8 cellular contexts compared by ENCODE assay signal in the genomic region with DNA sequence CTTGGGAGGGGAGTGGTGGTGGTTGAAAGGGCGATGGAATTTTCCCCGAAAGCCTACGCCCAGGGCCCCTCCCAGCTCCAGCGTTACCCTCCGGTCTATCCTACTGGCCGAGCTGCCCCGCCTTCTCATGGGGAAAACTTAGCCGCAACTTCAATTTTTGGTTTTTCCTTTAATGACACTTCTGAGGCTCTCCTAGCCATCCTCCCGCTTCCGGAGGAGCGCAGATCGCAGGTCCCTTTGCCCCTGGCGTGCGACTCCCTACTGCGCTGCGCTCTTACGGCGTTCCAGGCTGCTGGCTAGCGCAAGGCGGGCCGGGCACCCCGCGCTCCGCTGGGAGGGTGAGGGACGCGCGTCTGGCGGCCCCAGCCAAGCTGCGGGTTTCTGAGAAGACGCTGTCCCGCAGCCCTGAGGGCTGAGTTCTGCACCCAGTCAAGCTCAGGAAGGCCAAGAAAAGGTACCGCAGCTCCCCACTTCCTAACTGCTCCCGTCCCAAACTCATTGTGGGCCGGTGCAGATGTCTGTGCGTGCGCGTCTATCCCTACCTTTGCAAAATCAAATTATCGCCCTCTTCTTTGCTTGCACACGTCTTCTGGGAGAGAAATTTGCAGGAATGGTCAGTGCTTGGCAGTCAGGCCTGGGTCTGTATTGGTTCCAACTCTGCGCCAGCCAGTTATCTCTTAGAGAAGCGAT. TPM values are rescaled to one million over a fixed set of nuclear protein-coding genes. Genes with fewer than 3 reads are reported as not detected.
DNase-seq lines count a peak whose midpoint lies in the region; ATAC-seq and TF ChIP-seq lines count a peak whose summit lies in the region.

No MANE protein-coding gene starts in this region.

- no peaks in the 10 kb centered on the region for H3K27me3 ChIP-seq in HCT116 (ENCODE audit: insufficient read depth, low read length)
- H3K27me3 ChIP-seq in parathyroid adenoma (ENCODE audit: control insufficient read depth, insufficient read depth, low read length): no peaks in the 10 kb centered on the region

- H3K9ac ChIP-seq in HCT116 (ENCODE audit: low read length) (peak overlapping the region; percentile 59), parathyroid adenoma (no peak overlapping the region)

- POLR2A ChIA-PET in HCT116 (lab: Charles Lee): no interaction called here

- H3K4me1 ChIP-seq in HCT116 (ENCODE audit: control insufficient read depth in 1 of 2, insufficient read depth in 2 of 2, low read length in 2 of 2): peaks cover 5 to 14% of the 10 kb centered on the region in 2 experiments; a peak in 3 of 4 replicates
- no peaks in the 10 kb centered on the region for H3K4me1 ChIP-seq in parathyroid adenoma

- H4K20me1 ChIP-seq in HCT116 (ENCODE audit: insufficient read depth): no peaks in the 10 kb centered on the region

- TF ChIP-seq POLR2A in HCT116 (IDR thresholded peaks at IDR 0.05; ENCODE audit: borderline replicate concordance, extremely low read depth, insufficient read depth, insufficient read length): no peak

- TF ChIP-seq RAD21 in HCT116 (IDR thresholded peaks at IDR 0.05; ENCODE audit: low read depth): no peak

- intact Hi-C loops in HCT116 (cut with micrococcal nuclease): loop anchor here (10.0 kb wide), 1 partner anchor 282 kb away; no protein-coding TSS in a partner anchor
- intact Hi-C loops in Right ventricle myocardium superior (cut with DNase I): no loop called here

- CTCF ChIA-PET in HCT116 (lab: Charles Lee): interaction anchor here (1.3 to 1.5 kb wide), 2 partner anchors 17 to 291 kb away, joined by 5 to 9 read pairs; no protein-coding TSS in a partner anchor

- no peaks in the 10 kb centered on the region for H3K9me3 ChIP-seq in HCT116 (ENCODE audit: control insufficient read depth in 1 of 2, insufficient read depth in 1 of 2, low read depth in 1 of 2, low read length in 2 of 2)
- H3K9me3 ChIP-seq in parathyroid adenoma (ENCODE audit: control insufficient read depth, low read length): no peaks in the 10 kb centered on the region

- H3K36me3 ChIP-seq in HCT116 (ENCODE audit: control insufficient read depth in 1 of 2, insufficient read depth in 2 of 2, low read length in 2 of 2): no peaks in the 10 kb centered on the region
- no peaks in the 10 kb centered on the region for H3K36me3 ChIP-seq in parathyroid adenoma (ENCODE audit: control insufficient read depth, insufficient read depth, low read length)

- H3K9me2 ChIP-seq in HCT116 (ENCODE audit: insufficient read depth): no peaks in the 10 kb centered on the region

- peak overlapping the region; percentile 66 to 84 for H3K4me3 ChIP-seq in HCT116 (replicated peaks in 1 of 2; ENCODE audit: low read depth in 1 of 2, low read length in 2 of 2)
- H3K4me3 ChIP-seq in parathyroid adenoma (ENCODE audit: low read depth, low read length): peak overlapping the region; percentile 87

- DNase-seq in activated naive CD4-positive, alpha-beta T cell treated with Interleukin-2 at 50 U/mL for 16 hours: peak; percentile 32
- no peak for DNase-seq in activated naive CD4-positive, alpha-beta T cell (lab: John Stamatoyannopoulos, UW)
- DNase-seq in HCT116 (ENCODE audit: low read depth, low spot score): peak; percentile 18
- peak; percentile 29 to 42 for DNase-seq in Kasumi-1 (lab: John Stamatoyannopoulos, UW)
- peak; percentile 6 for DNase-seq in activated effector memory CD4-positive, alpha-beta T cell treated with Interleukin-2 at 50 U/mL for 16 hours
- DNase-seq in Right ventricle myocardium superior: peak; percentile 62
- DNase-seq in ureter (ENCODE audit: low spot score): no peak

- peak overlapping the region; percentile 95 for H3K4me2 ChIP-seq in HCT116 (ENCODE audit: low read length)
- H3K4me2 ChIP-seq in parathyroid adenoma (ENCODE audit: low read length): peak overlapping the region; percentile 94

- TF ChIP-seq CTCF in HCT116 (IDR thresholded peaks at IDR 0.05 in 2 of 3, conservative IDR thresholded peaks at IDR 0.05 in 1 of 3; ENCODE audit: borderline replicate concordance in 1 of 3, insufficient read depth in 1 of 3, low read depth in 2 of 3, low read length in 2 of 3) (no peak), parathyroid adenoma (IDR thresholded peaks at IDR 0.05) (no peak)

- RAD21 ChIA-PET in HCT116 (lab: Charles Lee; ENCODE audit: low non-redundant PET in 1 of 2, low total read pairs in 2 of 2, uncharacterized antibody in 2 of 2, unreplicated experiment in 2 of 2): interaction anchor here in 1 of 2 experiments (0.5 to 0.6 kb wide), 2 partner anchors 13 to 44 kb away, joined by 3 read pairs; no protein-coding TSS in a partner anchor

- no peaks in the 10 kb centered on the region for H3K79me2 ChIP-seq in HCT116 (ENCODE audit: insufficient read depth, low read length)
- H3K79me2 ChIP-seq in parathyroid adenoma: no peaks in the 10 kb centered on the region

- ATAC-seq in HCT116: peak; percentile 80
- peak; percentile 92 for ATAC-seq in Right ventricle myocardium superior (ENCODE audit: poor library complexity)

- BruUV-seq in HCT116 (replicated peaks; lab: Mats Ljungman, UMichigan): TSS peak; percentile 57

- H3K27ac ChIP-seq in HCT116 (ENCODE audit: low read depth, low read length) (peak overlapping the region; percentile 60), parathyroid adenoma (peak overlapping the region; percentile 4)

- peak overlapping the region; percentile 94 for H2AFZ ChIP-seq in HCT116 (ENCODE audit: low read depth, low read length, poor library complexity, severe bottlenecking)
- peak overlapping the region; percentile 78 for H2AFZ ChIP-seq in parathyroid adenoma

TF ChIP-seq in HCT116, 20 proteins besides CTCF, POLR2A, EP300 and RAD21:
- TF ChIP-seq, protein P1, sequence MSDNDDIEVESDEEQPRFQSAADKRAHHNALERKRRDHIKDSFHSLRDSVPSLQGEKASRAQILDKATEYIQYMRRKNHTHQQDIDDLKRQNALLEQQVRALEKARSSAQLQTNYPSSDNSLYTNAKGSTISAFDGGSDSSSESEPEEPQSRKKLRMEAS (IDR thresholded peaks at IDR 0.05): 0 out of 2 replicates have a peak, but pooled peaks have one; percentile 7
- TF ChIP-seq, protein P2, sequence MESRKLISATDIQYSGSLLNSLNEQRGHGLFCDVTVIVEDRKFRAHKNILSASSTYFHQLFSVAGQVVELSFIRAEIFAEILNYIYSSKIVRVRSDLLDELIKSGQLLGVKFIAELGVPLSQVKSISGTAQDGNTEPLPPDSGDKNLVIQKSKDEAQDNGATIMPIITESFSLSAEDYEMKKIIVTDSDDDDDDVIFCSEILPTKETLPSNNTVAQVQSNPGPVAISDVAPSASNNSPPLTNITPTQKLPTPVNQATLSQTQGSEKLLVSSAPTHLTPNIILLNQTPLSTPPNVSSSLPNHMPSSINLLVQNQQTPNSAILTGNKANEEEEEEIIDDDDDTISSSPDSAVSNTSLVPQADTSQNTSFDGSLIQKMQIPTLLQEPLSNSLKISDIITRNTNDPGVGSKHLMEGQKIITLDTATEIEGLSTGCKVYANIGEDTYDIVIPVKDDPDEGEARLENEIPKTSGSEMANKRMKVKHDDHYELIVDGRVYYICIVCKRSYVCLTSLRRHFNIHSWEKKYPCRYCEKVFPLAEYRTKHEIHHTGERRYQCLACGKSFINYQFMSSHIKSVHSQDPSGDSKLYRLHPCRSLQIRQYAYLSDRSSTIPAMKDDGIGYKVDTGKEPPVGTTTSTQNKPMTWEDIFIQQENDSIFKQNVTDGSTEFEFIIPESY (IDR thresholded peaks at IDR 0.05; ENCODE audit: extremely low read depth, insufficient replicate concordance, low read length): no peak
- TF ChIP-seq, protein P3, sequence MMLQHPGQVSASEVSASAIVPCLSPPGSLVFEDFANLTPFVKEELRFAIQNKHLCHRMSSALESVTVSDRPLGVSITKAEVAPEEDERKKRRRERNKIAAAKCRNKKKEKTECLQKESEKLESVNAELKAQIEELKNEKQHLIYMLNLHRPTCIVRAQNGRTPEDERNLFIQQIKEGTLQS (IDR thresholded peaks at IDR 0.05): no peak
- TF ChIP-seq YY1 (IDR thresholded peaks at IDR 0.05; ENCODE audit: extremely low read depth, insufficient replicate concordance, low read depth, low read length) (no peak), JUND (IDR thresholded peaks at IDR 0.05) (no peak), CEBPB (IDR thresholded peaks at IDR 0.05; ENCODE audit: low read depth) (no peak), TCF7L2 (IDR thresholded peaks at IDR 0.05; ENCODE audit: borderline replicate concordance, extremely low read depth, insufficient read depth, insufficient read length) (no peak), EGR1 (IDR thresholded peaks at IDR 0.05; ENCODE audit: low read depth) (no peak), FOSL1 (IDR thresholded peaks at IDR 0.05; ENCODE audit: low read depth) (no peak), POLR2AphosphoS5 (IDR thresholded peaks at IDR 0.05; ENCODE audit: low read depth, low read length) (0 out of 2 replicates have a peak, but pooled peaks have one; percentile 5), ELF1 (IDR thresholded peaks at IDR 0.05; ENCODE audit: borderline replicate concordance, low read depth) (no peak), ZFX (IDR thresholded peaks at IDR 0.05) (no peak)

RNA-seq across cellular contexts. Expression of a gene that starts 0.5 kb away (rescaled TPM):
- total RNA-seq in HCT116 (2021; ENCODE audit: unreplicated experiment) (1.2 TPM), Right ventricle myocardium superior (2.4 TPM), ureter (7.0 TPM)
- 0.62 and 0.75 TPM in 2 replicates for polyA plus RNA-seq in HCT116 (2012)

Comparison
In these comparisons a context has a peak if more than half of its experiments do, and no peak if none do; other contexts are left out.
1. DNase-seq: peak in activated naive CD4-positive, alpha-beta T cell treated with Interleukin-2 at 50 U/mL for 16 hours (single experiment), HCT116 (single experiment), Kasumi-1 (2 of 2), activated effector memory CD4-positive, alpha-beta T cell treated with Interleukin-2 at 50 U/mL for 16 hours (single experiment) and Right ventricle myocardium superior (single experiment); none in activated naive CD4-positive, alpha-beta T cell (0 of 4) and ureter (single experiment).